In the genomic region with DNA sequence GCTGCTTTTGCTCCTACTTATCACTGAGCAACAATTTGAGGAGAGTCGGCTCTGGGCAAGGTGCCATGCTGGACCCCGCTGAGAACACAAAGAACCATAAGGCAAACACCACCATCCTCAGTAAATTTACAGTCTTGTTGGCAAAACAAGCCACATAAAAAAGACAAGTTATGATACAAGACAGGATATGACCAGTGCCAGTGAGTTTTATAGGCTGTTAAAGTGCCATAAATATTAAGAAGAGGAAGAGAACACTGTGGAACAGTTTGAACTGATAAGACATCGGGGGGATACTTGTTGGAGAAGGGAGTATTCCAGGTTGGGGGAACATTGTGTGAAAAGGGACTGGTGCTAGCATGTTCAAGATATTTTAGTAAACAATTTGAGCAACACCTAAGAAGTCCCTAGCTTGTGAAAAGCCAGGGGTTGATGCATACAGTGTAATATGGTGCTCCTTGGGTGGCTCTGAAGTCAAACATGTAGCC, we compare ENCODE assay signal across 13 cellular contexts. TPM values are rescaled to one million over a fixed set of nuclear protein-coding genes. Genes with fewer than 3 reads are reported as not detected.
DNase-seq lines count a peak whose midpoint lies in the region; ATAC-seq and TF ChIP-seq lines count a peak whose summit lies in the region.
"Had no signal": no experiment of that assay in that cellular context is flagged by ENCODE, and none has a peak within 500 bp of the region (broad histone marks: within the 10 kb centered on the region; RNA-seq: fewer than 3 reads in every experiment).

No MANE protein-coding gene starts in this region.

- no peaks in the 10 kb centered on the region for H3K79me2 ChIP-seq in PC-9 (ENCODE audit: low read depth)

- H3K4me3 Mint-ChIP-seq in IgD-negative memory B cell: peak overlapping the region in 3 of 4 donors; percentile 37 to 87 (median 60)
- H3K4me3 Mint-ChIP-seq in activated T-cell treated with anti-CD3 and anti-CD28 coated beads, Interleukin-2, amount 50 U/mL, for 4 hours: peak overlapping the region; percentile 47
- peak overlapping the region; percentile 70 for H3K4me3 Mint-ChIP-seq in natural killer cell treated with Interleukin-12 subunit alpha and Interleukin-12 subunit beta and Interleukin-15 and Interleukin-18, amount 100 ng/mL, for 72 hours

- H3K27me3 ChIP-seq in PC-9 (ENCODE audit: insufficient read depth, low read depth): no peaks in the 10 kb centered on the region

- H3K27ac Mint-ChIP-seq in IgD-negative memory B cell: peak overlapping the region; percentile 16 to 88 (median 19)
- H3K27ac Mint-ChIP-seq in natural killer cell treated with Interleukin-12 subunit alpha and Interleukin-12 subunit beta and Interleukin-15 and Interleukin-18, amount 100 ng/mL, for 72 hours: peak overlapping the region; percentile 65 to 73

- no peaks in the 10 kb centered on the region for H3K9me2 ChIP-seq in PC-9 (ENCODE audit: insufficient read depth)

- ATAC-seq in activated T-cell treated with anti-CD3 and anti-CD28 coated beads, Interleukin-2, amount 50 U/mL, for 4 hours: peak; percentile 43 to 48
- peak in 1 of 2 donors; percentile 46 for ATAC-seq in natural killer cell treated with Interleukin-12 subunit alpha and Interleukin-12 subunit beta and Interleukin-15 and Interleukin-18, amount 100 ng/mL, for 72 hours
- ATAC-seq in GM18517 (IDR thresholded peaks at IDR 0.05; ENCODE audit: unreplicated experiment): no peak

- POLR2A ChIA-PET in PC-9 (lab: Charles Lee; ENCODE audit: unreplicated experiment): no interaction called here

- intact Hi-C loops in PC-9 (cut with micrococcal nuclease; ENCODE audit: unreplicated experiment): no loop called here

- no peaks in the 10 kb centered on the region for H4K20me1 ChIP-seq in PC-9 (ENCODE audit: insufficient read depth)

- H3K27ac ChIP-seq in PC-9: no peak overlapping the region

- H3K27me3 Mint-ChIP-seq in IgD-negative memory B cell: no peaks in the 10 kb centered on the region
- H3K27me3 Mint-ChIP-seq in activated T-cell treated with anti-CD3 and anti-CD28 coated beads, Interleukin-2, amount 50 U/mL, for 4 hours (ENCODE audit: low read depth): no peaks in the 10 kb centered on the region
- H3K27me3 Mint-ChIP-seq in natural killer cell treated with Interleukin-12 subunit alpha and Interleukin-12 subunit beta and Interleukin-15 and Interleukin-18, amount 100 ng/mL, for 72 hours: no peaks in the 10 kb centered on the region

- no peaks in the 10 kb centered on the region for H3F3A ChIP-seq in PC-9 (ENCODE audit: insufficient read depth, low read depth)

- no peaks in the 10 kb centered on the region for H3K4me1 ChIP-seq in PC-9 (replicated peaks; ENCODE audit: insufficient read depth)

- TF ChIP-seq CTCF in PC-9 (conservative IDR thresholded peaks at IDR 0.05): no peak

- DNase-seq in NCI-H748 (lab: John Stamatoyannopoulos, UW; ENCODE audit: unreplicated experiment) (peak; percentile 17), NCI-H748 treated with DMSO at 0.1 percent for 48 hours (lab: John Stamatoyannopoulos, UW) (no peak), PC-9 (no peak), SIG-M5 (lab: John Stamatoyannopoulos, UW) (no peak)
- DNase-seq in activated T-cell treated with anti-CD3 and anti-CD28 coated beads, Interleukin-2, amount 50 U/mL, for 4 hours: no peak
- no peak for DNase-seq in natural killer cell treated with Interleukin-12 subunit alpha and Interleukin-12 subunit beta and Interleukin-15 and Interleukin-18, amount 100 ng/mL, for 72 hours (ENCODE audit: low spot score)
- DNase-seq: DND-41, mesendoderm, NCI-H2171 treated with DMSO at 0.1 percent for 48 hours, RPMI8226 had no signal

- no peaks in the 10 kb centered on the region for H3K36me3 ChIP-seq in PC-9 (ENCODE audit: low read depth)

- no peaks in the 10 kb centered on the region for H3K9me3 ChIP-seq in PC-9 (ENCODE audit: insufficient read depth, low read depth)

- peaks cover 53 to 70% (median 68%) of the 10 kb centered on the region in 3 donors for H3K4me1 Mint-ChIP-seq in IgD-negative memory B cell
- H3K4me1 Mint-ChIP-seq in activated T-cell treated with anti-CD3 and anti-CD28 coated beads, Interleukin-2, amount 50 U/mL, for 4 hours (ENCODE audit: low read depth): peaks cover 87% of the 10 kb centered on the region
- peaks cover 49 to 56% of the 10 kb centered on the region in 2 donors for H3K4me1 Mint-ChIP-seq in natural killer cell treated with Interleukin-12 subunit alpha and Interleukin-12 subunit beta and Interleukin-15 and Interleukin-18, amount 100 ng/mL, for 72 hours (ENCODE audit: low read depth in 2 of 2)

- CTCF ChIA-PET in PC-9 (lab: Charles Lee): no interaction called here

- H2AFZ ChIP-seq in PC-9: no peak overlapping the region

- peaks cover 0 to 3% (median 0%) of the 10 kb centered on the region in 3 donors for H3K9me3 Mint-ChIP-seq in IgD-negative memory B cell
- H3K9me3 Mint-ChIP-seq in activated T-cell treated with anti-CD3 and anti-CD28 coated beads, Interleukin-2, amount 50 U/mL, for 4 hours: no peaks in the 10 kb centered on the region
- peaks cover 6% of the 10 kb centered on the region for H3K9me3 Mint-ChIP-seq in natural killer cell treated with Interleukin-12 subunit alpha and Interleukin-12 subunit beta and Interleukin-15 and Interleukin-18, amount 100 ng/mL, for 72 hours

- H3K36me3 Mint-ChIP-seq in IgD-negative memory B cell: peaks cover 4% of the 10 kb centered on the region
- peaks cover 8% of the 10 kb centered on the region for H3K36me3 Mint-ChIP-seq in activated T-cell treated with anti-CD3 and anti-CD28 coated beads, Interleukin-2, amount 50 U/mL, for 4 hours (ENCODE audit: insufficient read depth)
- no peaks in the 10 kb centered on the region for H3K36me3 Mint-ChIP-seq in natural killer cell treated with Interleukin-12 subunit alpha and Interleukin-12 subunit beta and Interleukin-15 and Interleukin-18, amount 100 ng/mL, for 72 hours

- no peak overlapping the region for H3K4me2 ChIP-seq in PC-9

- no peak overlapping the region for H3K4me3 ChIP-seq in PC-9
- H3K4me3 ChIP-seq: GM12878 had no signal

- BruUV-seq in PC-9 (replicated peaks; lab: Mats Ljungman, UMichigan): no TSS peak

RNA-seq across cellular contexts. Expression of a gene that starts 25.3 kb away (rescaled TPM):
- 561 TPM for polyA plus RNA-seq in IgD-negative memory B cell
- 10 to 100 TPM; 14.7 to 17.4 (median 16.8) TPM for total RNA-seq in activated T-cell treated with anti-CD3 and anti-CD28 coated beads, Interleukin-2, amount 50 U/mL, for 4 hours
- 10 to 100 TPM; 58.7 to 88.4 TPM for total RNA-seq in natural killer cell treated with Interleukin-12 subunit alpha and Interleukin-12 subunit beta and Interleukin-15 and Interleukin-18, amount 100 ng/mL, for 72 hours
- total RNA-seq in PC-9 (2021): 0.63 and 0.94 TPM in 2 replicates
